Comparison of ENCODE assay signal across 8 cellular contexts in genomic region chr16:70432800-70433455, GRCh38. TPM values are rescaled to one million over a fixed set of nuclear protein-coding genes. Genes with fewer than 3 reads are reported as not detected.
DNase-seq lines count a peak whose midpoint lies in the region; ATAC-seq, FAIRE-seq and TF ChIP-seq lines count a peak whose summit lies in the region.

No MANE protein-coding gene starts in this region.

- H3K36me3 ChIP-seq in HepG2 (replicated peaks in 1 of 2; ENCODE audit: control insufficient read depth in 1 of 2, insufficient read depth in 2 of 2, low read length in 2 of 2) (peaks cover 7 to 9% of the 10 kb centered on the region in 2 experiments), right lobe of liver (peaks cover 0 to 2% (median 0%) of the 10 kb centered on the region in 4 donors), SJCRH30 (no peaks in the 10 kb centered on the region), upper lobe of right lung (no peaks in the 10 kb centered on the region)

- H4K20me1 ChIP-seq in HepG2 (ENCODE audit: insufficient read depth, low read length): no peaks in the 10 kb centered on the region

- H3K27ac ChIP-seq in HepG2 (ENCODE audit: extremely low read length, insufficient read depth, low read length) (peak overlapping the region; percentile 65), right lobe of liver (peak overlapping the region in 1 of 3 donors; percentile 28), SJCRH30 (peak overlapping the region; percentile 55), right cardiac atrium (ENCODE audit: low read length) (peak overlapping the region; percentile 63), upper lobe of right lung (peak overlapping the region; percentile 67)

- peak overlapping the region; percentile 36 for H3K4me2 ChIP-seq in HepG2 (ENCODE audit: low read depth, low read length)

- TF ChIP-seq CTCF in HepG2 (CRISPR knock-in tag; IDR thresholded peaks at IDR 0.05) (no peak), right lobe of liver (IDR thresholded peaks at IDR 0.05) (no peak), upper lobe of right lung (IDR thresholded peaks at IDR 0.05) (no peak), lower leg skin (IDR thresholded peaks at IDR 0.05) (no peak)

- POLR2A ChIA-PET in HepG2 (lab: Yijun Ruan, JAX): interaction anchor here (1.1 to 3.9 kb wide), 6 partner anchors 8 to 134 kb away, joined by 3 to 29 read pairs (median 4); partner anchors contain the start of gene FCSK

- 63% methylated on average over 11 of the region's 11 CpGs for WGBS in HepG2 (ENCODE audit: low lambda C conversion rate)
- WGBS in right lobe of liver (ENCODE audit: insufficient coverage, low coverage, low lambda C conversion rate, missing lambda C conversion rate): 35% methylated on average over 6 of the region's 11 CpGs
- WGBS in right cardiac atrium: 25% methylated on average over 11 of the region's 11 CpGs
- 47% methylated on average over 11 of the region's 11 CpGs for WGBS in lower leg skin, 2 donors

- no peaks in the 10 kb centered on the region; a peak in 1 of 5 replicates for H3K27me3 ChIP-seq in HepG2 (ENCODE audit: control insufficient read depth in 1 of 2, insufficient read depth in 2 of 2, low read length in 2 of 2)
- no peaks in the 10 kb centered on the region for H3K27me3 ChIP-seq in right lobe of liver
- H3K27me3 ChIP-seq in SJCRH30: no peaks in the 10 kb centered on the region
- no peaks in the 10 kb centered on the region for H3K27me3 ChIP-seq in right cardiac atrium (ENCODE audit: control insufficient read depth, insufficient read depth)
- H3K27me3 ChIP-seq in upper lobe of right lung: no peaks in the 10 kb centered on the region

- no peak for TF ChIP-seq POLR2A in HepG2 (IDR thresholded peaks at IDR 0.05; ENCODE audit: insufficient read depth in 1 of 2, low read depth in 2 of 2, low read length in 2 of 2)
- no peak for TF ChIP-seq POLR2A in right lobe of liver (IDR thresholded peaks at IDR 0.05)
- no peak for TF ChIP-seq POLR2A in lower leg skin (IDR thresholded peaks at IDR 0.05)

- H3K4me1 ChIP-seq in HepG2 (ENCODE audit: insufficient read depth, low read length): peaks cover 94% of the 10 kb centered on the region
- peaks cover 2 to 48% (median 15%) of the 10 kb centered on the region in 4 donors for H3K4me1 ChIP-seq in right lobe of liver
- H3K4me1 ChIP-seq in SJCRH30: peaks cover 32% of the 10 kb centered on the region
- peaks cover 52% of the 10 kb centered on the region for H3K4me1 ChIP-seq in right cardiac atrium (ENCODE audit: control insufficient read depth, insufficient read depth, low read length)
- peaks cover 86% of the 10 kb centered on the region for H3K4me1 ChIP-seq in upper lobe of right lung

- H3K9me3 ChIP-seq in HepG2 (ENCODE audit: low read length) (no peaks in the 10 kb centered on the region), right lobe of liver (no peaks in the 10 kb centered on the region), SJCRH30 (replicated peaks) (no peaks in the 10 kb centered on the region), right cardiac atrium (ENCODE audit: control insufficient read depth, low read length) (no peaks in the 10 kb centered on the region), upper lobe of right lung (no peaks in the 10 kb centered on the region)

- TF ChIP-seq RAD21 in HepG2 (CRISPR knock-in tag; IDR thresholded peaks at IDR 0.05): no peak

- in situ Hi-C loops in HepG2 (cut with HindIII; ENCODE audit: extremely low pct_ligation_motif_present, low pct_unique_long_range_greater_than_20kb): no loop called here

- no TSS peak for BruUV-seq in HepG2 (replicated peaks; lab: Mats Ljungman, UMichigan)

- CTCF ChIA-PET in HepG2 (lab: Yijun Ruan, JAX; ENCODE audit: low intra/inter-chr PET ratio, low total read pairs): no interaction called here

- H3K9me3 Mint-ChIP-seq in activated naive CD4-positive, alpha-beta T cell treated with anti-CD3 and anti-CD28 coated beads, Interleukin-2, amount 50 U/mL, for 72 hours: no peaks in the 10 kb centered on the region

- H3K4me3 ChIP-seq in HepG2 (replicated peaks in 1 of 3; ENCODE audit: insufficient read depth in 1 of 3, low read depth in 2 of 3, low read length in 3 of 3) (peak overlapping the region in 1 of 3 experiments; percentile 14; a peak in 1 of 6 replicates), right lobe of liver (no peak overlapping the region), SJCRH30 (0 out of 2 replicates have a peak overlapping the region, but pooled peaks have one; percentile 10), right cardiac atrium (ENCODE audit: low read length) (no peak overlapping the region), upper lobe of right lung (no peak overlapping the region), lower leg skin (ENCODE audit: low read depth, poor library complexity, severe bottlenecking) (no peak overlapping the region)

- ATAC-seq in HepG2 (no peak), right lobe of liver (no peak), right cardiac atrium (no peak), upper lobe of right lung (peak; percentile 5)
- ATAC-seq in activated naive CD4-positive, alpha-beta T cell treated with anti-CD3 and anti-CD28 coated beads, Interleukin-2, amount 50 U/mL, for 72 hours: no peak

- H3K36me3 Mint-ChIP-seq in activated naive CD4-positive, alpha-beta T cell treated with anti-CD3 and anti-CD28 coated beads, Interleukin-2, amount 50 U/mL, for 72 hours: peaks cover 4% of the 10 kb centered on the region in 2 donors

- H3K79me2 ChIP-seq in HepG2 (ENCODE audit: insufficient read depth, low read length): peaks cover 70% of the 10 kb centered on the region

- FAIRE-seq in HepG2 (lab: Jason Lieb, UNC): no peak

- intact Hi-C loops in HepG2 (cut with micrococcal nuclease; ENCODE audit: unreplicated experiment) (no loop called here), right lobe of liver (cut with DNase I) (no loop called here), right cardiac atrium (cut with DNase I) (loop anchor here in 2 of 4 donors (10.0 kb wide), 1 partner anchor 48 kb away; no protein-coding TSS in a partner anchor), upper lobe of right lung (cut with DNase I) (loop anchor here (10.0 kb wide), 1 partner anchor 48 kb away; no protein-coding TSS in a partner anchor), lower leg skin (cut with DNase I; ENCODE audit: low total_unique reads) (no loop called here)

- H2AFZ ChIP-seq in HepG2 (ENCODE audit: low read length): no peak overlapping the region

- H3K27ac Mint-ChIP-seq in activated naive CD4-positive, alpha-beta T cell treated with anti-CD3 and anti-CD28 coated beads, Interleukin-2, amount 50 U/mL, for 72 hours: no peak overlapping the region

- no peak for TF ChIP-seq EP300 in HepG2 (IDR thresholded peaks at IDR 0.05; ENCODE audit: low read depth in 2 of 2, low read length in 2 of 2)
- no peak for TF ChIP-seq EP300 in HepG2 (CRISPR knock-in tag; IDR thresholded peaks at IDR 0.05; ENCODE audit: borderline replicate concordance)

- H3K9ac ChIP-seq in HepG2 (ENCODE audit: insufficient read depth, low read depth, low read length): peak overlapping the region; percentile 52

- DNase-seq in HepG2 (ENCODE audit: low spot score): no peak
- no peak for DNase-seq in right lobe of liver
- peak; percentile 73 to 77 for DNase-seq in SJCRH30
- DNase-seq in right cardiac atrium: peak in 2 of 3 donors; percentile 70 to 82
- DNase-seq in upper lobe of right lung: no peak
- no peak for DNase-seq in NCI-H526 treated with DMSO at 0.1 percent for 48 hours (lab: John Stamatoyannopoulos, UW)
- no peak for DNase-seq in lower leg skin (ENCODE audit: low spot score in 2 of 2)
- no peak for DNase-seq in activated naive CD4-positive, alpha-beta T cell treated with anti-CD3 and anti-CD28 coated beads, Interleukin-2, amount 50 U/mL, for 72 hours (ENCODE audit: low spot score in 2 of 2)

RNA-seq across cellular contexts. Expression of gene ST3GAL2, which starts 6.0 kb away (rescaled TPM):
- 17.8 and 24.9 TPM in 2 replicates for total RNA-seq in HepG2 (2016; rRNA removed; fragmentation: Illumina TruSeq; extraction: Trizol)
- 3.6 TPM in 2 replicates for total RNA-seq in HepG2 (2016; cell fraction: cytosol; rRNA removed; fragmentation: Illumina TruSeq; extraction: Trizol; ENCODE audit: low read depth)
- total RNA-seq in HepG2 (2016; cell fraction: insoluble cytoplasmic fraction; rRNA removed; fragmentation: Illumina TruSeq; extraction: Trizol): 15.8 and 25.9 TPM in 2 replicates
- total RNA-seq in HepG2 (2016; cell fraction: membrane; rRNA removed; fragmentation: Illumina TruSeq; extraction: Trizol): 14.6 and 18.9 TPM in 2 replicates
- 15.0 and 18.9 TPM in 2 replicates for total RNA-seq in HepG2 (2016; cell fraction: nucleus; rRNA removed; fragmentation: Illumina TruSeq; extraction: Trizol)
- 16.3 and 17.0 TPM in 2 replicates for polyA plus RNA-seq in HepG2 (2011; rRNA removed)
- 10.9 and 15.5 TPM in 2 replicates for polyA plus RNA-seq in HepG2 (2011; cell fraction: cytosol; rRNA removed)
- polyA plus RNA-seq in HepG2 (2011; cell fraction: nucleus; rRNA removed): 14.6 and 16.7 TPM in 2 replicates
- 13.3 and 16.9 TPM in 2 replicates for polyA plus RNA-seq in HepG2 (2012)
- 2.3 and 2.9 TPM in 2 replicates for polyA plus RNA-seq in HepG2 (2016; cell fraction: cytosol; fragmentation: Illumina TruSeq; extraction: Trizol; ENCODE audit: low read depth)
- 20.4 and 21.6 TPM in 2 replicates for polyA plus RNA-seq in HepG2 (2016; cell fraction: insoluble cytoplasmic fraction; fragmentation: Illumina TruSeq; extraction: Trizol; ENCODE audit: low read depth)
- polyA plus RNA-seq in HepG2 (2016; cell fraction: membrane; fragmentation: Illumina TruSeq; extraction: Trizol; ENCODE audit: low read depth): 11.6 and 11.9 TPM in 2 replicates
- 22.8 and 26.4 TPM in 2 replicates for polyA plus RNA-seq in HepG2 (2016; cell fraction: nucleus; fragmentation: Illumina TruSeq; extraction: Trizol; ENCODE audit: insufficient read depth, low read depth)
- polyA minus RNA-seq in HepG2 (2011; rRNA and poly(A)+ RNA removed; ENCODE audit: low replicate concordance): 49.4 and 94.6 TPM in 2 replicates
- polyA minus RNA-seq in HepG2 (2011; cell fraction: cytosol; rRNA and poly(A)+ RNA removed): 25.8 and 27.6 TPM in 2 replicates
- 22.4 and 31.0 TPM in 2 replicates for polyA minus RNA-seq in HepG2 (2011; cell fraction: nucleus; rRNA and poly(A)+ RNA removed)
- total RNA-seq in right lobe of liver: 10 to 100 TPM; 10.4 to 16.7 (median 14.5) TPM
- 13.6 TPM in 2 replicates for total RNA-seq in SJCRH30 (2014; rRNA removed; shearing (Covaris generic))
- total RNA-seq in right cardiac atrium: 10 to 100 TPM; 15.4 to 21.3 (median 19.9) TPM
- 13.3 TPM for polyA plus RNA-seq in right cardiac atrium
- 30.9 TPM for total RNA-seq in upper lobe of right lung
- 10 to 100 TPM in 1 of 4 donors, 1 to 10 TPM in 3; 7.0 to 12.9 (median 9.5) TPM for total RNA-seq in lower leg skin
- 10 to 100 TPM; 13.9 to 18.2 TPM for total RNA-seq in activated naive CD4-positive, alpha-beta T cell treated with anti-CD3 and anti-CD28 coated beads, Interleukin-2, amount 50 U/mL, for 72 hours

RNA-seq across cellular contexts. Expression of gene FCSK, which starts 21.5 kb away (rescaled TPM):
- total RNA-seq in HepG2 (2016; rRNA removed; fragmentation: Illumina TruSeq; extraction: Trizol) (4.9 and 9.1 TPM in 2 replicates), right lobe of liver (10 to 100 TPM; 10.9 to 16.7 (median 13.4) TPM), right cardiac atrium (10 to 100 TPM; 10.4 to 12.3 (median 11.7) TPM), upper lobe of right lung (26.0 TPM), lower leg skin (10 to 100 TPM; 17.9 to 31.7 (median 23.4) TPM)
- 4.4 and 5.2 TPM in 2 replicates for total RNA-seq in HepG2 (2016; cell fraction: cytosol; rRNA removed; fragmentation: Illumina TruSeq; extraction: Trizol; ENCODE audit: low read depth)
- 4.2 and 8.4 TPM in 2 replicates for total RNA-seq in HepG2 (2016; cell fraction: insoluble cytoplasmic fraction; rRNA removed; fragmentation: Illumina TruSeq; extraction: Trizol)
- total RNA-seq in HepG2 (2016; cell fraction: membrane; rRNA removed; fragmentation: Illumina TruSeq; extraction: Trizol): 2.6 and 3.0 TPM in 2 replicates
- 12.1 and 12.8 TPM in 2 replicates for total RNA-seq in HepG2 (2016; cell fraction: nucleus; rRNA removed; fragmentation: Illumina TruSeq; extraction: Trizol)
- polyA plus RNA-seq in HepG2 (2011; rRNA removed) (15.0 and 19.2 TPM in 2 replicates), right cardiac atrium (8.3 TPM)
- 6.7 and 8.3 TPM in 2 replicates for polyA plus RNA-seq in HepG2 (2011; cell fraction: cytosol; rRNA removed)
- 81.8 and 104 TPM in 2 replicates for polyA plus RNA-seq in HepG2 (2011; cell fraction: nucleus; rRNA removed)
- polyA plus RNA-seq in HepG2 (2012): 6.2 and 6.4 TPM in 2 replicates
- polyA plus RNA-seq in HepG2 (2016; cell fraction: cytosol; fragmentation: Illumina TruSeq; extraction: Trizol; ENCODE audit: low read depth): 0.53 and 0.70 TPM in 2 replicates
- 3.5 and 3.9 TPM in 2 replicates for polyA plus RNA-seq in HepG2 (2016; cell fraction: insoluble cytoplasmic fraction; fragmentation: Illumina TruSeq; extraction: Trizol; ENCODE audit: low read depth)
- polyA plus RNA-seq in HepG2 (2016; cell fraction: membrane; fragmentation: Illumina TruSeq; extraction: Trizol; ENCODE audit: low read depth): 1.2 and 1.3 TPM in 2 replicates
- polyA plus RNA-seq in HepG2 (2016; cell fraction: nucleus; fragmentation: Illumina TruSeq; extraction: Trizol; ENCODE audit: insufficient read depth, low read depth): 28.7 and 33.1 TPM in 2 replicates
- polyA minus RNA-seq in HepG2 (2011; rRNA and poly(A)+ RNA removed; ENCODE audit: low replicate concordance): 24.8 and 29.5 TPM in 2 replicates
- polyA minus RNA-seq in HepG2 (2011; cell fraction: cytosol; rRNA and poly(A)+ RNA removed): 4.3 and 5.3 TPM in 2 replicates
- polyA minus RNA-seq in HepG2 (2011; cell fraction: nucleus; rRNA and poly(A)+ RNA removed): 15.6 and 19.0 TPM in 2 replicates
- total RNA-seq in SJCRH30 (2014; rRNA removed; shearing (Covaris generic)): 1.6 and 1.9 TPM in 2 replicates
- 10 to 100 TPM in 1 of 2 donors, 1 to 10 TPM in 1; 6.1 to 16.6 TPM for total RNA-seq in activated naive CD4-positive, alpha-beta T cell treated with anti-CD3 and anti-CD28 coated beads, Interleukin-2, amount 50 U/mL, for 72 hours

Comparison
In these comparisons a context has a peak if more than half of its experiments do, and no peak if none do; other contexts are left out.
1. DNase-seq: peak in SJCRH30 (2 of 2) and right cardiac atrium (2 of 3); none in HepG2 (single experiment), right lobe of liver (0 of 3), upper lobe of right lung (single experiment), NCI-H526 treated with DMSO at 0.1 percent for 48 hours (single experiment), lower leg skin (0 of 2) and activated naive CD4-positive, alpha-beta T cell treated with anti-CD3 and anti-CD28 coated beads, Interleukin-2, amount 50 U/mL, for 72 hours (0 of 2).